16 cellular contexts compared by ENCODE assay signal in genomic region chr2:27306136-27306535, GRCh38. TPM values are rescaled to one million over a fixed set of nuclear protein-coding genes. Genes with fewer than 3 reads are reported as not detected.
DNase-seq lines count a peak whose midpoint lies in the region; ATAC-seq and TF ChIP-seq lines count a peak whose summit lies in the region.
"Had no signal": no experiment of that assay in that cellular context is flagged by ENCODE, and none has a peak within 500 bp of the region (broad histone marks: within the 10 kb centered on the region; RNA-seq: fewer than 3 reads in every experiment).

No MANE protein-coding gene starts in this region.

- no peak overlapping the region for H3K27ac Mint-ChIP-seq in activated CD4-positive, alpha-beta T cell treated with anti-CD3 and anti-CD28 coated beads, Interleukin-2, amount 10 ng/mL, durations not matched to agents 24 days and 14 days
- H3K27ac Mint-ChIP-seq in WTC11 (no peak overlapping the region), immature natural killer cell (no peak overlapping the region)
- H3K27ac Mint-ChIP-seq: T-helper 1 cell treated with Interleukin-12 subunit alpha and Interleukin-12 subunit beta and Interleukin-4 antibody, amounts not matched to agents 30 μg/mL and 1 μg/mL, for 36 hours had no signal

- H3F3A ChIP-seq in MM.1S (ENCODE audit: insufficient read depth, low read length), result no peaks in the 10 kb centered on the region

- H3K27me3 ChIP-seq in skeletal muscle satellite cell (ENCODE audit: control insufficient read depth, insufficient read depth, low read length), result peaks cover 40% of the 10 kb centered on the region
- H3K27me3 ChIP-seq in MM.1S (replicated peaks; ENCODE audit: insufficient read depth, low read length), result no peaks in the 10 kb centered on the region

- H3K9me3 ChIP-seq in skeletal muscle satellite cell (replicated peaks; ENCODE audit: low read length), result no peaks in the 10 kb centered on the region
- H3K9me3 ChIP-seq in MM.1S (replicated peaks; ENCODE audit: insufficient read depth, low read length), result no peaks in the 10 kb centered on the region
- H3K9me3 ChIP-seq: heart left ventricle had no signal

- H3K4me3 ChIP-seq in skeletal muscle satellite cell (ENCODE audit: low read length) (no peak overlapping the region), MM.1S (ENCODE audit: low read length) (no peak overlapping the region)

- TF ChIP-seq CTCF in WTC11 (IDR thresholded peaks at IDR 0.05) (no peak), MM.1S (IDR thresholded peaks at IDR 0.05; ENCODE audit: low read length) (no peak)

- DNase-seq in activated CD4-positive, alpha-beta T cell treated with anti-CD3 and anti-CD28 coated beads, Interleukin-2, amount 10 ng/mL, durations not matched to agents 24 days and 14 days, result no peak
- no peak for DNase-seq in activated CD4-positive, alpha-beta T cell treated with anti-CD3 and anti-CD28 coated beads, Interleukin-2, amount 50 U/mL, for 4 hours
- DNase-seq in WTC11 (ENCODE audit: low spot score), result no peak
- DNase-seq in immature natural killer cell, result no peak
- DNase-seq in MM.1S, result no peak
- no peak for DNase-seq in COR-L47 (lab: John Stamatoyannopoulos, UW)
- DNase-seq in NCI-H2196 treated with DMSO at 0.1 percent for 48 hours (lab: John Stamatoyannopoulos, UW; ENCODE audit: unreplicated experiment), result no peak
- DNase-seq: central memory CD4-positive, alpha-beta T cell; heart left ventricle; Kasumi-1 had no signal

- intact Hi-C loops in activated CD4-positive, alpha-beta T cell treated with anti-CD3 and anti-CD28 coated beads, Interleukin-2, amount 10 ng/mL, durations not matched to agents 24 days and 14 days (cut with micrococcal nuclease), result no loop called here

- H3K27me3 Mint-ChIP-seq in activated CD4-positive, alpha-beta T cell treated with anti-CD3 and anti-CD28 coated beads, Interleukin-2, amount 10 ng/mL, durations not matched to agents 24 days and 14 days, result peaks cover 19% of the 10 kb centered on the region
- H3K27me3 Mint-ChIP-seq in WTC11 (ENCODE audit: low read depth) (peaks cover 53% of the 10 kb centered on the region), immature natural killer cell (ENCODE audit: low read depth in 3 of 3) (peaks cover 3 to 12% (median 11%) of the 10 kb centered on the region in 3 donors)

- H2AFZ ChIP-seq in MM.1S (ENCODE audit: low read length), result no peak overlapping the region

- H3K9ac ChIP-seq in skeletal muscle satellite cell (ENCODE audit: low read depth, low read length) (no peak overlapping the region), MM.1S (ENCODE audit: low read length) (no peak overlapping the region)

- POLR2A ChIA-PET in WTC11 (lab: Charles Lee), result no interaction called here

- H3K4me1 ChIP-seq in skeletal muscle satellite cell (ENCODE audit: control insufficient read depth, insufficient read depth, low read length) (peaks cover 8% of the 10 kb centered on the region), MM.1S (ENCODE audit: low read length) (no peaks in the 10 kb centered on the region)

- no peaks in the 10 kb centered on the region for H3K9me2 ChIP-seq in MM.1S (replicated peaks; ENCODE audit: insufficient read depth, low read length)

- peaks cover 5% of the 10 kb centered on the region for H3K4me1 Mint-ChIP-seq in activated CD4-positive, alpha-beta T cell treated with anti-CD3 and anti-CD28 coated beads, Interleukin-2, amount 10 ng/mL, durations not matched to agents 24 days and 14 days
- H3K4me1 Mint-ChIP-seq in WTC11 (peaks cover 8% of the 10 kb centered on the region; the same call in 1 of the 2 replicates), immature natural killer cell (peaks cover 0 to 7% of the 10 kb centered on the region in 2 donors)

- no peaks in the 10 kb centered on the region for H3K9me3 Mint-ChIP-seq in activated CD4-positive, alpha-beta T cell treated with anti-CD3 and anti-CD28 coated beads, Interleukin-2, amount 10 ng/mL, durations not matched to agents 24 days and 14 days
- H3K9me3 Mint-ChIP-seq in WTC11 (no peaks in the 10 kb centered on the region), immature natural killer cell (no peaks in the 10 kb centered on the region)
- H3K9me3 Mint-ChIP-seq: T-helper 1 cell treated with Interleukin-12 subunit alpha and Interleukin-12 subunit beta and Interleukin-4 antibody, amounts not matched to agents 30 μg/mL and 1 μg/mL, for 36 hours had no signal

- H3K36me3 ChIP-seq in skeletal muscle satellite cell (ENCODE audit: insufficient read depth, low read length) (peaks cover 9% of the 10 kb centered on the region), MM.1S (replicated peaks; ENCODE audit: insufficient read depth, low read length) (no peaks in the 10 kb centered on the region)

- CTCF ChIA-PET in WTC11 (lab: Charles Lee), result interaction anchor here (0.9 to 1.2 kb wide), 2 partner anchors 15 to 41 kb away, joined by 3 to 4 read pairs; no protein-coding TSS in a partner anchor

- no peak overlapping the region for H3K27ac ChIP-seq in MM.1S (ENCODE audit: low read length)
- H3K27ac ChIP-seq: epithelial cell of prostate, heart left ventricle had no signal

- peak overlapping the region; percentile 65 for H3K4me3 Mint-ChIP-seq in activated CD4-positive, alpha-beta T cell treated with anti-CD3 and anti-CD28 coated beads, Interleukin-2, amount 10 ng/mL, durations not matched to agents 24 days and 14 days
- H3K4me3 Mint-ChIP-seq in WTC11, result peak overlapping the region; percentile 62
- peak overlapping the region; percentile 18 to 69 (median 65) for H3K4me3 Mint-ChIP-seq in immature natural killer cell
- H3K4me3 Mint-ChIP-seq: T-helper 1 cell treated with Interleukin-12 subunit alpha and Interleukin-12 subunit beta and Interleukin-4 antibody, amounts not matched to agents 30 μg/mL and 1 μg/mL, for 36 hours had no signal

- no peaks in the 10 kb centered on the region for H3K79me2 ChIP-seq in MM.1S (ENCODE audit: low read length)

- no peaks in the 10 kb centered on the region for H4K20me1 ChIP-seq in MM.1S (ENCODE audit: insufficient read depth, low read length)

- H3K4me2 ChIP-seq in skeletal muscle satellite cell (ENCODE audit: low read length) (peak overlapping the region; percentile 59), MM.1S (ENCODE audit: low read depth, low read length) (no peak overlapping the region)

- no peak for ATAC-seq in WTC11

- peaks cover 13% of the 10 kb centered on the region for H3K36me3 Mint-ChIP-seq in activated CD4-positive, alpha-beta T cell treated with anti-CD3 and anti-CD28 coated beads, Interleukin-2, amount 10 ng/mL, durations not matched to agents 24 days and 14 days (ENCODE audit: low read depth)
- H3K36me3 Mint-ChIP-seq in WTC11 (peaks cover 6% of the 10 kb centered on the region), immature natural killer cell (peaks cover 8 to 15% (median 11%) of the 10 kb centered on the region in 3 donors)

TF ChIP-seq in WTC11, 78 proteins besides CTCF, POLR2A, EP300 and RAD21 (continues in another document):
- no peak for TF ChIP-seq GRHL2 (CRISPR knock-in tag; IDR thresholded peaks at IDR 0.05; ENCODE audit: insufficient replicate concordance, severe bottlenecking)
- no peak for TF ChIP-seq ZNF281 (CRISPR knock-in tag; IDR thresholded peaks at IDR 0.05)

RNA-seq across cellular contexts. Expression of gene UCN, which starts 2.1 kb away (rescaled TPM):
- 1.9 and 2.7 TPM in 2 replicates for total RNA-seq in activated CD4-positive, alpha-beta T cell treated with anti-CD3 and anti-CD28 coated beads, Interleukin-2, amount 10 ng/mL, durations not matched to agents 24 days and 14 days
- total RNA-seq in WTC11 (2021), result 0.68 to 1.2 TPM (median 0.71 TPM) in 3 replicates
- under 1 TPM in 1 of 3 donors, not detected in 2; 0.66 TPM for polyA plus RNA-seq in immature natural killer cell
- 0.66 and 1.3 TPM in 2 replicates for total RNA-seq in skeletal muscle satellite cell (2012; rRNA removed)

RNA-seq across cellular contexts. Expression of gene MPV17, which starts 16.8 kb away (rescaled TPM):
- total RNA-seq in activated CD4-positive, alpha-beta T cell treated with anti-CD3 and anti-CD28 coated beads, Interleukin-2, amount 10 ng/mL, durations not matched to agents 24 days and 14 days, result 86.8 and 89.1 TPM in 2 replicates
- 51.5 to 60.4 TPM (median 59.3 TPM) in 3 replicates for total RNA-seq in WTC11 (2021)
- polyA plus RNA-seq in immature natural killer cell, result 100 to 1,000 TPM; 101 to 276 (median 130) TPM
- total RNA-seq in skeletal muscle satellite cell (2012; rRNA removed), result 68.8 and 84.4 TPM in 2 replicates

RNA-seq across cellular contexts. Expression of gene TRIM54, which starts 23.9 kb away (rescaled TPM):
- total RNA-seq in activated CD4-positive, alpha-beta T cell treated with anti-CD3 and anti-CD28 coated beads, Interleukin-2, amount 10 ng/mL, durations not matched to agents 24 days and 14 days, result 0.33 and 0.47 TPM in 2 replicates
- total RNA-seq in WTC11 (2021), result 3.0 to 3.4 TPM (median 3.3 TPM) in 3 replicates
- polyA plus RNA-seq in immature natural killer cell, result under 1 TPM; 0.12 to 0.49 (median 0.48) TPM
- total RNA-seq in skeletal muscle satellite cell (2012; rRNA removed), result 2.2 TPM in 1 of 2 replicates, not detected in the other
- total RNA-seq: RPMI7951 had no signal
- polyA plus RNA-seq: neural cell had no signal

RNA-seq across cellular contexts. Expression of gene DNAJC5G, which starts 30.9 kb away (rescaled TPM):
- total RNA-seq in activated CD4-positive, alpha-beta T cell treated with anti-CD3 and anti-CD28 coated beads, Interleukin-2, amount 10 ng/mL, durations not matched to agents 24 days and 14 days, result not detected in 2 replicates
- 0.18 to 0.44 TPM (median 0.34 TPM) in 3 replicates for total RNA-seq in WTC11 (2021)
- polyA plus RNA-seq in immature natural killer cell, result not detected
- total RNA-seq in skeletal muscle satellite cell (2012; rRNA removed), result not detected in 2 replicates
- total RNA-seq: RPMI7951 had no signal
- polyA plus RNA-seq: neural cell, small intestine had no signal

RNA-seq across cellular contexts. Expression of gene SLC30A3, which starts 43.3 kb away (rescaled TPM):
- 1.4 and 2.2 TPM in 2 replicates for total RNA-seq in activated CD4-positive, alpha-beta T cell treated with anti-CD3 and anti-CD28 coated beads, Interleukin-2, amount 10 ng/mL, durations not matched to agents 24 days and 14 days
- total RNA-seq in WTC11 (2021), result 8.0 to 8.9 TPM (median 8.1 TPM) in 3 replicates
- polyA plus RNA-seq in immature natural killer cell, result not detected
- total RNA-seq in skeletal muscle satellite cell (2012; rRNA removed), result not detected in 2 replicates
- total RNA-seq: RPMI7951 had no signal
- polyA plus RNA-seq: neural cell had no signal
